12 cellular contexts compared by ENCODE assay signal in genomic region chr14:60353410-60353809, GRCh38.
A peak's percentile ranks its signal among the peaks of the same experiment; 100 is the strongest.
DNase-seq lines count a peak whose midpoint lies in the region; TF ChIP-seq lines count a peak whose summit lies in the region.
"Had no signal": no experiment of that assay in that cellular context is flagged by ENCODE, and none has a peak within 500 bp of the region (broad histone marks: within the 10 kb centered on the region; RNA-seq: fewer than 3 reads in every experiment).

No MANE protein-coding gene starts in this region.

- no peak overlapping the region for H2BK5ac ChIP-seq in trophoblast cell (ENCODE audit: low read depth, low read length, poor library complexity)

- in situ Hi-C loops in HAP-1 (cut with MboI; ENCODE audit: low sequenced_read_pairs), result no loop called here

- H3K79me1 ChIP-seq in trophoblast cell (ENCODE audit: low read length), result no peaks in the 10 kb centered on the region

- H3K4ac ChIP-seq in trophoblast cell (ENCODE audit: low read depth, low read length), result no peak overlapping the region

- WGBS in trophoblast cell (ENCODE audit: extremely low coverage, insufficient coverage, insufficient read length), result no CpG with 5 or more reads among the region's 4 CpGs

- no peak overlapping the region for H2BK12ac ChIP-seq in trophoblast cell (ENCODE audit: low read length)

- no peak overlapping the region for H3K14ac ChIP-seq in trophoblast cell (ENCODE audit: low read length)

- no peaks in the 10 kb centered on the region for H3K79me2 ChIP-seq in OCI-LY1 (ENCODE audit: insufficient read depth, low read length)
- H3K79me2 ChIP-seq in trophoblast cell (ENCODE audit: control insufficient read depth, insufficient read depth, low read length, poor library complexity), result no peaks in the 10 kb centered on the region

- H3K18ac ChIP-seq in trophoblast cell (ENCODE audit: low read length), result no peak overlapping the region

- DNase-seq in GM06990 (ENCODE audit: extremely low read depth, insufficient read length), result peak; percentile 23
- peak; percentile 13 to 74 for DNase-seq in HAP-1 (ENCODE audit: low spot score in 2 of 2)
- DNase-seq in retina, result peak; percentile 64
- DNase-seq in islet precursor cell, result no peak
- DNase-seq in trophoblast cell, result no peak
- no peak for DNase-seq in NCI-H187 treated with DMSO at 0.1 percent for 48 hours (lab: John Stamatoyannopoulos, UW)
- DNase-seq: BE2C; CD8-positive, alpha-beta T cell; COR-L47; DMS53 had no signal

- H3K4me3 ChIP-seq in GM06990 (replicated peaks; ENCODE audit: low read depth, low read length) (no peak overlapping the region), HAP-1 (no peak overlapping the region), OCI-LY1 (ENCODE audit: low read depth, low read length, poor library complexity, severe bottlenecking) (no peak overlapping the region), trophoblast cell (ENCODE audit: low read depth, low read length) (no peak overlapping the region)
- H3K4me3 ChIP-seq: K562 had no signal

- H2AK5ac ChIP-seq in trophoblast cell (ENCODE audit: low read length), result no peak overlapping the region

- no peak overlapping the region for H3K23ac ChIP-seq in trophoblast cell (ENCODE audit: low read length)

- H3K9me2 ChIP-seq in OCI-LY1 (ENCODE audit: low read depth, low read length), result no peaks in the 10 kb centered on the region

- no peaks in the 10 kb centered on the region for H3K27me3 ChIP-seq in GM06990 (replicated peaks; ENCODE audit: control insufficient read depth, insufficient read depth, low read length)
- H3K27me3 ChIP-seq in HAP-1 (ENCODE audit: low read depth), result no peaks in the 10 kb centered on the region
- no peaks in the 10 kb centered on the region for H3K27me3 ChIP-seq in OCI-LY1 (ENCODE audit: insufficient read depth, low read length)
- H3K27me3 ChIP-seq in trophoblast cell (ENCODE audit: insufficient read depth, low read length), result no peaks in the 10 kb centered on the region
- H3K27me3 ChIP-seq: BE2C had no signal

- H4K20me1 ChIP-seq in OCI-LY1 (ENCODE audit: insufficient read depth, low read length), result no peaks in the 10 kb centered on the region

- H3K9me3 ChIP-seq in HAP-1, result no peaks in the 10 kb centered on the region
- no peaks in the 10 kb centered on the region for H3K9me3 ChIP-seq in OCI-LY1 (ENCODE audit: low read length)
- H3K9me3 ChIP-seq in trophoblast cell (ENCODE audit: insufficient read depth, low read depth, low read length), result no peaks in the 10 kb centered on the region
- H3K9me3 ChIP-seq: BE2C had no signal

- H2BK120ac ChIP-seq in trophoblast cell (ENCODE audit: insufficient read depth, low read length, poor library complexity), result no peak overlapping the region

- no peak overlapping the region for H4K91ac ChIP-seq in trophoblast cell (ENCODE audit: low read depth, low read length)

- peaks cover 3% of the 10 kb centered on the region; the same call in 1 of the 2 replicates for H3F3A ChIP-seq in OCI-LY1 (ENCODE audit: insufficient read depth, low read length)

- H4K12ac ChIP-seq in trophoblast cell (ENCODE audit: low read depth, low read length), result no peak overlapping the region

- H3K36me3 ChIP-seq in GM06990 (ENCODE audit: control insufficient read depth, insufficient read depth, low read length) (no peaks in the 10 kb centered on the region), HAP-1 (replicated peaks) (no peaks in the 10 kb centered on the region), OCI-LY1 (ENCODE audit: insufficient read depth, low read length) (no peaks in the 10 kb centered on the region), trophoblast cell (ENCODE audit: control insufficient read depth in 1 of 2, insufficient read depth in 2 of 2, low read length in 2 of 2) (no peaks in the 10 kb centered on the region)
- H3K36me3 ChIP-seq: BE2C had no signal

- H2AFZ ChIP-seq in OCI-LY1 (ENCODE audit: low read length) (peak overlapping the region; percentile 52; the same call in 1 of the 2 replicates), trophoblast cell (ENCODE audit: insufficient read depth, low read length, poor library complexity) (no peak overlapping the region)

- peaks cover 36% of the 10 kb centered on the region for H3K4me1 ChIP-seq in HAP-1
- peaks cover 46% of the 10 kb centered on the region for H3K4me1 ChIP-seq in OCI-LY1 (ENCODE audit: insufficient read depth, low read length, severe bottlenecking)
- H3K4me1 ChIP-seq in trophoblast cell (ENCODE audit: control insufficient read depth in 1 of 2, insufficient read depth in 2 of 2, low read length in 2 of 2), result peaks cover 0 to 3% of the 10 kb centered on the region in 2 experiments

- no peak overlapping the region for H3K9ac ChIP-seq in OCI-LY1 (ENCODE audit: low read length)
- no peak overlapping the region for H3K9ac ChIP-seq in trophoblast cell (ENCODE audit: low read length)

- TF ChIP-seq CTCF in GM06990 (IDR thresholded peaks at IDR 0.05; ENCODE audit: insufficient read depth, low read length, poor library complexity, severe bottlenecking) (no peak), OCI-LY1 (IDR thresholded peaks at IDR 0.05; ENCODE audit: low read length) (no peak)

- no peak overlapping the region for H3K27ac ChIP-seq in OCI-LY1 (ENCODE audit: low read depth, low read length, poor library complexity, severe bottlenecking)
- H3K27ac ChIP-seq in trophoblast cell (ENCODE audit: low read depth, low read length), result no peak overlapping the region

- no peak overlapping the region for H4K8ac ChIP-seq in trophoblast cell (ENCODE audit: low read depth, low read length)

- no peak overlapping the region for H3K4me2 ChIP-seq in OCI-LY1 (ENCODE audit: low read length)
- no peak overlapping the region for H3K4me2 ChIP-seq in trophoblast cell (ENCODE audit: low read length)

Comparison
In these comparisons a context has a peak if more than half of its experiments do, and no peak if none do; other contexts are left out.
1. DNase-seq: peak in GM06990 (single experiment), HAP-1 (2 of 2) and retina (single experiment); none in islet precursor cell (single experiment), trophoblast cell (0 of 2) and NCI-H187 treated with DMSO at 0.1 percent for 48 hours (single experiment).